8 cellular contexts compared by ENCODE assay signal in the genomic region with DNA sequence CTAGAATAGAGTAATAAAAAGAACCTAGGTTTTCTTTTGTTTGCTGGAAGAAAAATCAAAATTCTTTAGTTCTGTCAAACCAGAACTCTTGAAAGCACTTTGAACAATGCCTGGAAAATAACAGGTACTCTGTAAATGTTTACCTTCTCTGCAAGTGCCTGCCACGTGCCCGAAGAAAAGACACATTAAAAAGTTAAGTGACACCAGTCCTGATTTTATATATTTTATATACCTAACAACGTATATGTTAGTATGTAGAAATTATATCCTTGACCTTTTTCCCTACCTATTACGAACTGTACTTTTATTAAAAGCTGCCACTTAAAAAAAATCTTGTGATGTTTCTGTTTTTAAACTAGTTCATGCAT.
DNase-seq lines count a peak whose midpoint lies in the region; ATAC-seq and TF ChIP-seq lines count a peak whose summit lies in the region.

No MANE protein-coding gene starts in this region.

- peaks cover 45% of the 10 kb centered on the region for H3K79me2 ChIP-seq in OCI-LY1 (ENCODE audit: insufficient read depth, low read length)

- H3K27me3 ChIP-seq in OCI-LY1 (ENCODE audit: insufficient read depth, low read length) (no peaks in the 10 kb centered on the region), rectal smooth muscle tissue (ENCODE audit: control insufficient read depth, insufficient read depth, low read length) (no peaks in the 10 kb centered on the region)

- no peaks in the 10 kb centered on the region for H3F3A ChIP-seq in OCI-LY1 (ENCODE audit: insufficient read depth, low read length)

- H2AFZ ChIP-seq in OCI-LY1 (ENCODE audit: low read length), result peak overlapping the region; percentile 40; the same call in 1 of the 2 replicates

- H3K4me2 ChIP-seq in OCI-LY1 (ENCODE audit: low read length), result peak overlapping the region; percentile 95

- H3K4me3 ChIP-seq in GM12875 (ENCODE audit: low read depth, low read length), result peak overlapping the region; percentile 90
- H3K4me3 ChIP-seq in OCI-LY1 (ENCODE audit: low read depth, low read length, poor library complexity, severe bottlenecking), result peak overlapping the region; percentile 99
- peak overlapping the region; percentile 100 for H3K4me3 ChIP-seq in rectal smooth muscle tissue (ENCODE audit: low read length)

- TF ChIP-seq CTCF in GM12875 (IDR thresholded peaks at IDR 0.05; ENCODE audit: borderline replicate concordance, insufficient read depth, low read depth, low read length) (no peak), OCI-LY1 (IDR thresholded peaks at IDR 0.05; ENCODE audit: low read length) (no peak)

- DNase-seq in epithelial cell of prostate (ENCODE audit: low read depth, low spot score) (no peak), LoVo (ENCODE audit: low spot score) (no peak), NCI-H2029 treated with DMSO at 0.1 percent for 48 hours (lab: John Stamatoyannopoulos, UW) (no peak), NCI-H187 treated with DMSO at 0.1 percent for 48 hours (lab: John Stamatoyannopoulos, UW) (no peak)

- 0 out of 2 replicates have a peak, but pooled peaks cover 2% of the 10 kb centered on the region for H4K20me1 ChIP-seq in OCI-LY1 (ENCODE audit: insufficient read depth, low read length)

- H3K9me2 ChIP-seq in OCI-LY1 (ENCODE audit: low read depth, low read length), result no peaks in the 10 kb centered on the region

- H3K9me3 ChIP-seq in OCI-LY1 (ENCODE audit: low read length), result no peaks in the 10 kb centered on the region

- no peak for ATAC-seq in GM21423 (IDR thresholded peaks at IDR 0.05; ENCODE audit: unreplicated experiment)

- H3K36me3 ChIP-seq in OCI-LY1 (ENCODE audit: insufficient read depth, low read length) (peaks cover 4% of the 10 kb centered on the region), rectal smooth muscle tissue (ENCODE audit: control insufficient read depth, insufficient read depth, low read length) (no peaks in the 10 kb centered on the region)

- H3K4me1 ChIP-seq in OCI-LY1 (ENCODE audit: insufficient read depth, low read length, severe bottlenecking) (peaks cover 26% of the 10 kb centered on the region), rectal smooth muscle tissue (ENCODE audit: control insufficient read depth, insufficient read depth, low read length) (peaks cover 11% of the 10 kb centered on the region)

- H3K27ac ChIP-seq in OCI-LY1 (ENCODE audit: low read depth, low read length, poor library complexity, severe bottlenecking), result peak overlapping the region; percentile 86
- peak overlapping the region; percentile 97 for H3K27ac ChIP-seq in epithelial cell of prostate
- peak overlapping the region; percentile 96 for H3K27ac ChIP-seq in rectal smooth muscle tissue (ENCODE audit: low read depth, low read length)

- peak overlapping the region; percentile 97 for H3K9ac ChIP-seq in OCI-LY1 (ENCODE audit: low read length)
- H3K9ac ChIP-seq in rectal smooth muscle tissue (ENCODE audit: low read length), result no peak overlapping the region
